In the genomic region with DNA sequence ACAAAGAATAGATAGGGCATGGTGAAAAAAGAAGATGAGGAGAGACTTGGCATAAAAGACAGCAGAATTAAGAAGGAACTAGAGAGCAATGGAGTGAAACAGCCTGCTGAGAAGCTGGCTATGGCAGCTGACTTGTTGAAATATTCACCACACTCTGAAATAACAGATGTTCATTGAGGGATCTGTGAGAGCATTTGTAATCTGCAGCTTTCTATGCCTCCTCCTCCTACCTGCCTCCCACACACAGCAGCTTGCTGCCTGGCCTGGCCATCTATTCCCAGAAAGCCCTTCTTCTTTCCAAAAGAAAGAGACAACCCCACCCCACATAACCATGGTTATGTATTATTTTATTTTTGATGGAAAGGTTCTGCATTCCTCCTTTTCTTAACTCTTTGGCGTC, we compare ENCODE assay signal across 16 cellular contexts.
A peak's percentile ranks its signal among the peaks of the same experiment; 100 is the strongest.
DNase-seq lines count a peak whose midpoint lies in the region; TF ChIP-seq lines count a peak whose summit lies in the region.
"Had no signal": no experiment of that assay in that cellular context is flagged by ENCODE, and none has a peak within 500 bp of the region (broad histone marks: within the 10 kb centered on the region; RNA-seq: fewer than 3 reads in every experiment).

No MANE protein-coding gene starts in this region.

- H3K23ac ChIP-seq in mesenchymal stem cell (ENCODE audit: low read length in 2 of 2) = no peak overlapping the region

- H4K91ac ChIP-seq in mesenchymal stem cell (ENCODE audit: low read length) = no peak overlapping the region

- H2BK5ac ChIP-seq in mesenchymal stem cell (ENCODE audit: low read depth, low read length, poor library complexity, severe bottlenecking) = no peak overlapping the region

- H3K4me3 ChIP-seq in WERI-Rb-1 (ENCODE audit: low read depth, low read length) (no peak overlapping the region), mesenchymal stem cell (ENCODE audit: insufficient read depth in 1 of 2, low read depth in 1 of 2, low read length in 2 of 2) (no peak overlapping the region)
- H3K4me3 ChIP-seq: BLaER1 treated with 17β-estradiol and CSF1 and Interleukin-3, amounts not matched to agents 10 nM and 100 nM; PC-9 had no signal

- H3K4me2 ChIP-seq in mesenchymal stem cell (ENCODE audit: low read length, poor library complexity, severe bottlenecking) = no peak overlapping the region
- H3K4me2 ChIP-seq: BLaER1 treated with 17β-estradiol and CSF1 and Interleukin-3, amounts not matched to agents 10 nM and 100 nM; PC-9; SK-N-SH had no signal

- H3K36me3 ChIP-seq in WERI-Rb-1 (no peaks in the 10 kb centered on the region), mesenchymal stem cell (ENCODE audit: control insufficient read depth in 1 of 2, insufficient read depth in 2 of 2, low read depth in 1 of 2, low read length in 2 of 2) (no peaks in the 10 kb centered on the region)
- H3K36me3 ChIP-seq: BLaER1 treated with 17β-estradiol and CSF1 and Interleukin-3, amounts not matched to agents 10 nM and 100 nM had no signal

- peaks cover 7% of the 10 kb centered on the region for H3K4me1 ChIP-seq in mesenchymal stem cell (ENCODE audit: control insufficient read depth, insufficient read depth, low read depth, low read length)

- H3K27me3 ChIP-seq in WERI-Rb-1 (ENCODE audit: insufficient read depth, low read depth, severe bottlenecking) (no peaks in the 10 kb centered on the region), mesenchymal stem cell (ENCODE audit: control insufficient read depth in 1 of 2, insufficient read depth in 1 of 2, low read length in 2 of 2) (no peaks in the 10 kb centered on the region)
- H3K27me3 ChIP-seq: BLaER1 treated with 17β-estradiol and CSF1 and Interleukin-3, amounts not matched to agents 10 nM and 100 nM had no signal

- H2AK5ac ChIP-seq in mesenchymal stem cell (ENCODE audit: low read length, severe bottlenecking) = peak overlapping the region; percentile 7

- no peak overlapping the region for H3K4ac ChIP-seq in mesenchymal stem cell (ENCODE audit: low read depth in 1 of 2, low read length in 2 of 2)

- H3K14ac ChIP-seq in mesenchymal stem cell (ENCODE audit: low read length in 2 of 2) = no peak overlapping the region

- 95% methylated on average over 1 of the region's 1 CpG for WGBS in mesenchymal stem cell

- H2AFZ ChIP-seq in mesenchymal stem cell (ENCODE audit: low read depth, low read length) = no peak overlapping the region
- H2AFZ ChIP-seq: PC-9 had no signal

- H3K18ac ChIP-seq in mesenchymal stem cell (ENCODE audit: low read depth in 1 of 2, low read length in 2 of 2) = no peak overlapping the region

- no peak overlapping the region for H2BK15ac ChIP-seq in mesenchymal stem cell (ENCODE audit: low read depth, poor library complexity, severe bottlenecking)

- peak; percentile 67 for DNase-seq in NCI-H2171 (lab: John Stamatoyannopoulos, UW)
- DNase-seq in WERI-Rb-1 = peak; percentile 14
- no peak for DNase-seq in mesenchymal stem cell
- peak; percentile 64 for DNase-seq in superior temporal gyrus (ENCODE audit: extremely low spot score)
- no peak for DNase-seq in NAMALWA (ENCODE audit: low spot score)
- DNase-seq in mesenteric fat pad (ENCODE audit: low spot score) = no peak
- no peak for DNase-seq in NCI-H1048 (lab: John Stamatoyannopoulos, UW)
- no peak for DNase-seq in germinal center (ENCODE audit: low spot score)
- DNase-seq: H9, IMR-90, Kasumi-1, NCI-H1436, NCI-H510A, PC-9, SK-N-SH had no signal

- no peak overlapping the region for H2BK12ac ChIP-seq in mesenchymal stem cell (ENCODE audit: low read length in 2 of 2)

- no peaks in the 10 kb centered on the region for H3K9me3 ChIP-seq in WERI-Rb-1 (ENCODE audit: severe bottlenecking)
- no peaks in the 10 kb centered on the region for H3K9me3 ChIP-seq in mesenchymal stem cell (ENCODE audit: control insufficient read depth, low read length)
- H3K9me3 ChIP-seq: BLaER1 treated with 17β-estradiol and CSF1 and Interleukin-3, amounts not matched to agents 10 nM and 100 nM had no signal

- peaks cover 8% of the 10 kb centered on the region for H3K79me1 ChIP-seq in mesenchymal stem cell (replicated peaks; ENCODE audit: low read length, poor library complexity, severe bottlenecking)

- H3K9ac ChIP-seq in mesenchymal stem cell (ENCODE audit: low read length) = no peak overlapping the region
- H3K9ac ChIP-seq: BLaER1 treated with 17β-estradiol and CSF1 and Interleukin-3, amounts not matched to agents 10 nM and 100 nM; SK-N-SH had no signal

- TF ChIP-seq CTCF in WERI-Rb-1 (IDR thresholded peaks at IDR 0.05; ENCODE audit: low read depth, low read length) = no peak

- H2BK120ac ChIP-seq in mesenchymal stem cell (ENCODE audit: low read depth, low read length) = no peak overlapping the region

- H3K27ac ChIP-seq in WERI-Rb-1 (no peak overlapping the region), mesenchymal stem cell (ENCODE audit: low read length, poor library complexity, severe bottlenecking) (peak overlapping the region; percentile 30)
- H3K27ac ChIP-seq: BLaER1 treated with 17β-estradiol and CSF1 and Interleukin-3, amounts not matched to agents 10 nM and 100 nM; PC-9 had no signal

- H4K8ac ChIP-seq in mesenchymal stem cell (ENCODE audit: low read length) = no peak overlapping the region

Comparison
In these comparisons a context has a peak if more than half of its experiments do, and no peak if none do; other contexts are left out.
1. DNase-seq: peak in NCI-H2171 (single experiment), WERI-Rb-1 (single experiment) and superior temporal gyrus (single experiment); none in mesenchymal stem cell (single experiment), NAMALWA (single experiment), mesenteric fat pad (single experiment), NCI-H1048 (single experiment) and germinal center (single experiment).